ENCODE assay signal across 1 cellular context in genomic region chr13:112689498-112690241, GRCh38.
A peak's percentile ranks its signal among the peaks of the same experiment; 100 is the strongest.
TF ChIP-seq lines count a peak whose summit lies in the region.

Gene ATP11A, plus strand, starts transcription at chr13:112690038. Its CDS starts 379 bp downstream, at chr13:112690417.

TF ChIP-seq in H1, 55 proteins besides CTCF, POLR2A, EP300 and RAD21:
- TF ChIP-seq BCL11A (IDR thresholded peaks at IDR 0.05; ENCODE audit: low read depth in 2 of 2, low read length in 2 of 2) (no peak), SP1 (IDR thresholded peaks at IDR 0.05; ENCODE audit: low read depth, low read length) (no peak), TBP (IDR thresholded peaks at IDR 0.05; ENCODE audit: low read depth, low read length) (peak; percentile 47; the same call in 1 of the 2 replicates), SP2 (IDR thresholded peaks at IDR 0.05; ENCODE audit: low read length) (no peak), KDM4A (IDR thresholded peaks at IDR 0.05; ENCODE audit: low read depth, low read length, severe bottlenecking) (peak; percentile 46), JUND (IDR thresholded peaks at IDR 0.05; ENCODE audit: low read length) (no peak), SIN3A (conservative IDR thresholded peaks at IDR 0.05 in 1 of 2, IDR thresholded peaks at IDR 0.05 in 1 of 2; ENCODE audit: low read depth in 1 of 2, low read length in 2 of 2) (0 out of 4 replicates have a peak, but pooled peaks of 1 of the 2 experiments have one; percentile 6), SP4 (IDR thresholded peaks at IDR 0.05; ENCODE audit: low read length) (no peak), CBX5 (IDR thresholded peaks at IDR 0.05; ENCODE audit: low read depth, low read length) (no peak), HDAC2 (IDR thresholded peaks at IDR 0.05; ENCODE audit: borderline replicate concordance in 1 of 2, low read depth in 2 of 2, low read length in 2 of 2) (peak in 1 of 2 experiments; percentile 77; a peak in 1 of 4 replicates), CREB1 (IDR thresholded peaks at IDR 0.05) (0 out of 2 replicates have a peak, but pooled peaks have one; percentile 41), POU5F1 (IDR thresholded peaks at IDR 0.05; ENCODE audit: low read depth, low read length) (no peak), TAF1 (IDR thresholded peaks at IDR 0.05; ENCODE audit: low read depth, low read length) (peak; percentile 78), CTBP2 (IDR thresholded peaks at IDR 0.05; ENCODE audit: borderline replicate concordance, insufficient read depth, insufficient read length, low read length) (no peak), KDM5A (IDR thresholded peaks at IDR 0.05; ENCODE audit: low read length) (no peak), RBBP5 (IDR thresholded peaks at IDR 0.05; ENCODE audit: borderline replicate concordance, low read depth, low read length) (peak; percentile 72; the same call in 1 of the 2 replicates), USF2 (IDR thresholded peaks at IDR 0.05; ENCODE audit: low read length) (no peak), ATF3 (IDR thresholded peaks at IDR 0.05; ENCODE audit: insufficient read depth, low read depth, low read length) (no peak), PHF8 (conservative IDR thresholded peaks at IDR 0.05; ENCODE audit: low read depth, low read length) (peak; percentile 66)
